Comparison of ENCODE assay signal across 1 cellular context in the genomic region with DNA sequence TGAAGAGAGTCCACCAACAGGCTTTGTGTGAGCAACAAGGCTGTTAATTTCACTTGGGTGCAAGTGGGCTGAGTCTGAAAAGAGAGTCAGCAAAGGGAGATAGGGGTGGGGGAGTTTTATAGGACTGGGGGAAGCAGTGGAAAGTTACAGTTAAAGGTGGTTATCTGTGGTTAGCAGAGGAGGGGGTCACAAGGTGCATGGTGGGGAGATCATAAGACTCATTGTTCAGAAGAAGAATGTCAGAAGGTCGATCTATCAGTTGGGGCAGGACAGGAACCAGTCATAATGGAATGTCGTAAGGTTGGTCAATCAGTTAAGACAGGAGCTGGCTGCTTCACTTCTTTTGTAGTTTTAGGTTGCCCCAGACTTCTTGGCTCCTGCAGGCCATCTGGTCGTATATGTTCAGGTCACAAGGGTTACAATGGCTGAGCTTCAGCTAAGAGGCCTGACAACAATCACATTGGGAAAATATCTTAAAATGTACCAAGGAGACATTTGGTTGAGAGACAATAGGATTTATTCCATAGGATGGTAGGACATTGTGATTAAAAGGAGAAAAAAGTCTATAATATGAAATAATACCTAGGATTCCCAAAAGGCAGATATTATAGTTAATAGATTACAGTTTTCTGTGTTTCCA.
TF ChIP-seq lines count a peak whose summit lies in the region.

No MANE protein-coding gene starts in this region.

TF ChIP-seq in K562, 482 proteins besides CTCF, POLR2A, EP300 and RAD21 (continued from another document and continues in another):
- TF ChIP-seq, protein P1, sequence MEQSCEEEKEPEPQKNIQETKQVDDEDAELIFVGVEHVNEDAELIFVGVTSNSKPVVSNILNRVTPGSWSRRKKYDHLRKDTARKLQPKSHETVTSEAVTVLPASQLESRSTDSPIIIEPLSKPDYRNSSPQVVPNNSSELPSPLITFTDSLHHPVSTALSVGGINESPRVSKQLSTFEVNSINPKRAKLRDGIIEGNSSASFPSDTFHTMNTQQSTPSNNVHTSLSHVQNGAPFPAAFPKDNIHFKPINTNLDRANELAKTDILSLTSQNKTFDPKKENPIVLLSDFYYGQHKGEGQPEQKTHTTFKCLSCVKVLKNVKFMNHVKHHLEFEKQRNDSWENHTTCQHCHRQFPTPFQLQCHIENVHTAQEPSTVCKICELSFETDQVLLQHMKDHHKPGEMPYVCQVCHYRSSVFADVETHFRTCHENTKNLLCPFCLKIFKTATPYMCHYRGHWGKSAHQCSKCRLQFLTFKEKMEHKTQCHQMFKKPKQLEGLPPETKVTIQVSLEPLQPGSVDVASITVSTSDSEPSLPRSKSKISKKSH (CRISPR knock-in tag; IDR thresholded peaks at IDR 0.05) = no peak
- no peak for TF ChIP-seq SP2 (IDR thresholded peaks at IDR 0.05; ENCODE audit: extremely low read depth, low read depth, low read length, poor library complexity, severe bottlenecking)
- peak; percentile 76; the same call in 1 of the 2 replicates for TF ChIP-seq CC2D1A (IDR thresholded peaks at IDR 0.05)
- TF ChIP-seq ETV1 (tag; conservative IDR thresholded peaks at IDR 0.05; ENCODE audit: low read depth) = no peak
- peak; percentile 94 for TF ChIP-seq TCF3 (CRISPR knock-in tag; IDR thresholded peaks at IDR 0.05)
- no peak for TF ChIP-seq ZNF764 (CRISPR knock-in tag; IDR thresholded peaks at IDR 0.05; ENCODE audit: low read depth)
- TF ChIP-seq HDAC8 (tag; IDR thresholded peaks at IDR 0.05) = no peak
- no peak for TF ChIP-seq ZNF695 (CRISPR knock-in tag; IDR thresholded peaks at IDR 0.05)
- TF ChIP-seq CHD2 (IDR thresholded peaks at IDR 0.05; ENCODE audit: low read depth, low read length) = no peak
- peak in 1 of 2 experiments; percentile 31; a peak in 1 of 4 replicates for TF ChIP-seq ARNT (IDR thresholded peaks at IDR 0.05)
- TF ChIP-seq ELF4 (CRISPR knock-in tag; IDR thresholded peaks at IDR 0.05) = 0 out of 2 replicates have a peak, but pooled peaks have one; percentile 35
- peak; percentile 74 for TF ChIP-seq NCOR1 (IDR thresholded peaks at IDR 0.05)
- no peak for TF ChIP-seq E2F5 (CRISPR knock-in tag; IDR thresholded peaks at IDR 0.05)
- TF ChIP-seq ZNF518B (CRISPR knock-in tag; IDR thresholded peaks at IDR 0.05) = no peak
- peak; percentile 79 to 82; a peak in 3 of 4 replicates for TF ChIP-seq TRIM24 (IDR thresholded peaks at IDR 0.05)
- peak; percentile 67; the same call in 1 of the 2 replicates for TF ChIP-seq ZBTB17 (CRISPR knock-in tag; IDR thresholded peaks at IDR 0.05)
- no peak for TF ChIP-seq ZZZ3 (IDR thresholded peaks at IDR 0.05)
- peak; percentile 27 to 48; a peak in 1 of 4 replicates for TF ChIP-seq HDAC1 (IDR thresholded peaks at IDR 0.05)
- no peak for TF ChIP-seq ZBTB2 (IDR thresholded peaks at IDR 0.05)
- no peak for TF ChIP-seq RBFOX2 (IDR thresholded peaks at IDR 0.05; ENCODE audit: low read depth, low read length)
- no peak for TF ChIP-seq BMI1 (IDR thresholded peaks at IDR 0.05; ENCODE audit: low read length)
- no peak for TF ChIP-seq ZNF655 (CRISPR knock-in tag; IDR thresholded peaks at IDR 0.05)
- TF ChIP-seq MEF2A (IDR thresholded peaks at IDR 0.05; ENCODE audit: control insufficient read depth, low read depth, low read length) = no peak
- TF ChIP-seq CBFA2T2 (conservative IDR thresholded peaks at IDR 0.05) = peak; percentile 89
- no peak for TF ChIP-seq ZNF76 (CRISPR knock-in tag; IDR thresholded peaks at IDR 0.05; ENCODE audit: borderline replicate concordance)
- TF ChIP-seq LEF1 (IDR thresholded peaks at IDR 0.05) = no peak
- no peak for TF ChIP-seq ZNF696 (CRISPR knock-in tag; conservative IDR thresholded peaks at IDR 0.05)
- no peak for TF ChIP-seq ZNF175 (CRISPR knock-in tag; IDR thresholded peaks at IDR 0.05; ENCODE audit: low read depth)
- TF ChIP-seq, protein P2, sequence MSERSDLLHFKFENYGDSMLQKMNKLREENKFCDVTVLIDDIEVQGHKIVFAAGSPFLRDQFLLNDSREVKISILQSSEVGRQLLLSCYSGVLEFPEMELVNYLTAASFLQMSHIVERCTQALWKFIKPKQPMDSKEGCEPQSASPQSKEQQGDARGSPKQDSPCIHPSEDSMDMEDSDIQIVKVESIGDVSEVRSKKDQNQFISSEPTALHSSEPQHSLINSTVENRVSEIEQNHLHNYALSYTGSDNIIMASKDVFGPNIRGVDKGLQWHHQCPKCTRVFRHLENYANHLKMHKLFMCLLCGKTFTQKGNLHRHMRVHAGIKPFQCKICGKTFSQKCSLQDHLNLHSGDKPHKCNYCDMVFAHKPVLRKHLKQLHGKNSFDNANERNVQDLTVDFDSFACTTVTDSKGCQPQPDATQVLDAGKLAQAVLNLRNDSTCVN (CRISPR knock-in tag; IDR thresholded peaks at IDR 0.05) = no peak
- TF ChIP-seq, protein P3, sequence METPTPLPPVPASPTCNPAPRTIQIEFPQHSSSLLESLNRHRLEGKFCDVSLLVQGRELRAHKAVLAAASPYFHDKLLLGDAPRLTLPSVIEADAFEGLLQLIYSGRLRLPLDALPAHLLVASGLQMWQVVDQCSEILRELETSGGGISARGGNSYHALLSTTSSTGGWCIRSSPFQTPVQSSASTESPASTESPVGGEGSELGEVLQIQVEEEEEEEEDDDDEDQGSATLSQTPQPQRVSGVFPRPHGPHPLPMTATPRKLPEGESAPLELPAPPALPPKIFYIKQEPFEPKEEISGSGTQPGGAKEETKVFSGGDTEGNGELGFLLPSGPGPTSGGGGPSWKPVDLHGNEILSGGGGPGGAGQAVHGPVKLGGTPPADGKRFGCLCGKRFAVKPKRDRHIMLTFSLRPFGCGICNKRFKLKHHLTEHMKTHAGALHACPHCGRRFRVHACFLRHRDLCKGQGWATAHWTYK (CRISPR knock-in tag; IDR thresholded peaks at IDR 0.05) = no peak
- peak; percentile 62 for TF ChIP-seq DPF2 (IDR thresholded peaks at IDR 0.05)
- TF ChIP-seq NCOA1 (IDR thresholded peaks at IDR 0.05; ENCODE audit: low read depth) = peak; percentile 57; the same call in 1 of the 2 replicates
- TF ChIP-seq ZNF143 (CRISPR knock-in tag; IDR thresholded peaks at IDR 0.05) = no peak
- TF ChIP-seq PYGO2 (tag; IDR thresholded peaks at IDR 0.05) = no peak
- TF ChIP-seq ARID1B (IDR thresholded peaks at IDR 0.05) = peak; percentile 83
- no peak for TF ChIP-seq RFX5 (IDR thresholded peaks at IDR 0.05; ENCODE audit: low read depth, low read length)
- TF ChIP-seq, protein P4, sequence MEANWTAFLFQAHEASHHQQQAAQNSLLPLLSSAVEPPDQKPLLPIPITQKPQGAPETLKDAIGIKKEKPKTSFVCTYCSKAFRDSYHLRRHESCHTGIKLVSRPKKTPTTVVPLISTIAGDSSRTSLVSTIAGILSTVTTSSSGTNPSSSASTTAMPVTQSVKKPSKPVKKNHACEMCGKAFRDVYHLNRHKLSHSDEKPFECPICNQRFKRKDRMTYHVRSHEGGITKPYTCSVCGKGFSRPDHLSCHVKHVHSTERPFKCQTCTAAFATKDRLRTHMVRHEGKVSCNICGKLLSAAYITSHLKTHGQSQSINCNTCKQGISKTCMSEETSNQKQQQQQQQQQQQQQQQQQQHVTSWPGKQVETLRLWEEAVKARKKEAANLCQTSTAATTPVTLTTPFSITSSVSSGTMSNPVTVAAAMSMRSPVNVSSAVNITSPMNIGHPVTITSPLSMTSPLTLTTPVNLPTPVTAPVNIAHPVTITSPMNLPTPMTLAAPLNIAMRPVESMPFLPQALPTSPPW (CRISPR knock-in tag; IDR thresholded peaks at IDR 0.05) = peak; percentile 22; the same call in 1 of the 2 replicates
- TF ChIP-seq CREB1 (IDR thresholded peaks at IDR 0.05) = no peak
- TF ChIP-seq CREB1 (CRISPR knock-in tag; IDR thresholded peaks at IDR 0.05) = no peak
- TF ChIP-seq LARP7 (IDR thresholded peaks at IDR 0.05) = no peak
- TF ChIP-seq TEAD4 (IDR thresholded peaks at IDR 0.05; ENCODE audit: low read length) = peak; percentile 37; the same call in 1 of the 2 replicates
- no peak for TF ChIP-seq TEAD4 (CRISPR knock-in tag; IDR thresholded peaks at IDR 0.05; ENCODE audit: borderline replicate concordance)
- no peak for TF ChIP-seq HMGN3 (IDR thresholded peaks at IDR 0.05; ENCODE audit: borderline replicate concordance, extremely low read depth, insufficient read length, low read depth, low read length)
- TF ChIP-seq KDM5B (IDR thresholded peaks at IDR 0.05; ENCODE audit: insufficient replicate concordance, low read depth, low read length) = no peak
- TF ChIP-seq EHMT2 (IDR thresholded peaks at IDR 0.05) = peak; percentile 37; the same call in 1 of the 2 replicates
- TF ChIP-seq, protein P5, sequence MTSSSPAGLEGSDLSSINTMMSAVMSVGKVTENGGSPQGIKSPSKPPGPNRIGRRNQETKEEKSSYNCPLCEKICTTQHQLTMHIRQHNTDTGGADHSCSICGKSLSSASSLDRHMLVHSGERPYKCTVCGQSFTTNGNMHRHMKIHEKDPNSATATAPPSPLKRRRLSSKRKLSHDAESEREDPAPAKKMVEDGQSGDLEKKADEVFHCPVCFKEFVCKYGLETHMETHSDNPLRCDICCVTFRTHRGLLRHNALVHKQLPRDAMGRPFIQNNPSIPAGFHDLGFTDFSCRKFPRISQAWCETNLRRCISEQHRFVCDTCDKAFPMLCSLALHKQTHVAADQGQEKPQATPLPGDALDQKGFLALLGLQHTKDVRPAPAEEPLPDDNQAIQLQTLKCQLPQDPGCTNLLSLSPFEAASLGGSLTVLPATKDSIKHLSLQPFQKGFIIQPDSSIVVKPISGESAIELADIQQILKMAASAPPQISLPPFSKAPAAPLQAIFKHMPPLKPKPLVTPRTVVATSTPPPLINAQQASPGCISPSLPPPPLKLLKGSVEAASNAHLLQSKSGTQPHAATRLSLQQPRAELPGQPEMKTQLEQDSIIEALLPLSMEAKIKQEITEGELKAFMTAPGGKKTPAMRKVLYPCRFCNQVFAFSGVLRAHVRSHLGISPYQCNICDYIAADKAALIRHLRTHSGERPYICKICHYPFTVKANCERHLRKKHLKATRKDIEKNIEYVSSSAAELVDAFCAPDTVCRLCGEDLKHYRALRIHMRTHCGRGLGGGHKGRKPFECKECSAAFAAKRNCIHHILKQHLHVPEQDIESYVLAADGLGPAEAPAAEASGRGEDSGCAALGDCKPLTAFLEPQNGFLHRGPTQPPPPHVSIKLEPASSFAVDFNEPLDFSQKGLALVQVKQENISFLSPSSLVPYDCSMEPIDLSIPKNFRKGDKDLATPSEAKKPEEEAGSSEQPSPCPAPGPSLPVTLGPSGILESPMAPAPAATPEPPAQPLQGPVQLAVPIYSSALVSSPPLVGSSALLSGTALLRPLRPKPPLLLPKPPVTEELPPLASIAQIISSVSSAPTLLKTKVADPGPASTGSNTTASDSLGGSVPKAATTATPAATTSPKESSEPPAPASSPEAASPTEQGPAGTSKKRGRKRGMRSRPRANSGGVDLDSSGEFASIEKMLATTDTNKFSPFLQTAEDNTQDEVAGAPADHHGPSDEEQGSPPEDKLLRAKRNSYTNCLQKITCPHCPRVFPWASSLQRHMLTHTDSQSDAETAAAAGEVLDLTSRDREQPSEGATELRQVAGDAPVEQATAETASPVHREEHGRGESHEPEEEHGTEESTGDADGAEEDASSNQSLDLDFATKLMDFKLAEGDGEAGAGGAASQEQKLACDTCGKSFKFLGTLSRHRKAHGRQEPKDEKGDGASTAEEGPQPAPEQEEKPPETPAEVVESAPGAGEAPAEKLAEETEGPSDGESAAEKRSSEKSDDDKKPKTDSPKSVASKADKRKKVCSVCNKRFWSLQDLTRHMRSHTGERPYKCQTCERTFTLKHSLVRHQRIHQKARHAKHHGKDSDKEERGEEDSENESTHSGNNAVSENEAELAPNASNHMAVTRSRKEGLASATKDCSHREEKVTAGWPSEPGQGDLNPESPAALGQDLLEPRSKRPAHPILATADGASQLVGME (CRISPR knock-in tag; IDR thresholded peaks at IDR 0.05) = no peak
